Comparison of ENCODE assay signal across 13 cellular contexts in genomic region chr3:12884104-12884742, GRCh38. TPM values are rescaled to one million over a fixed set of nuclear protein-coding genes. Genes with fewer than 3 reads are reported as not detected.
A peak's percentile ranks its signal among the peaks of the same experiment; 100 is the strongest.
DNase-seq lines count a peak whose midpoint lies in the region; ATAC-seq and TF ChIP-seq lines count a peak whose summit lies in the region.
"Had no signal": no experiment of that assay in that cellular context is flagged by ENCODE, and none has a peak within 500 bp of the region (broad histone marks: within the 10 kb centered on the region; RNA-seq: fewer than 3 reads in every experiment).

No MANE protein-coding gene starts in this region.

- H3K27me3 ChIP-seq in heart left ventricle (peaks cover 0 to 7% (median 0%) of the 10 kb centered on the region in 9 donors), psoas muscle (ENCODE audit: insufficient read depth in 3 of 3, low read length in 2 of 3) (no peaks in the 10 kb centered on the region)

- WGBS in heart left ventricle, 4 donors = 50 to 68% (median 62%) methylated on average over 17 to 18 of the region's 18 CpGs
- 39 to 51% (median 40%) methylated on average over 18 of the region's 18 CpGs for WGBS in psoas muscle, 3 donors

- peaks cover 4% of the 10 kb centered on the region for H3K9me3 Mint-ChIP-seq in WTC11
- no peaks in the 10 kb centered on the region for H3K9me3 Mint-ChIP-seq in activated naive CD4-positive, alpha-beta T cell treated with anti-CD3 and anti-CD28 coated beads, Interleukin-2, amount 50 U/mL, for 72 hours

- CTCF ChIA-PET in WTC11 (lab: Charles Lee) = interaction anchor here (0.6 to 2.2 kb wide), 6 partner anchors 8 to 525 kb away, joined by 3 to 8 read pairs (median 3); partner anchors contain the start of gene RPL32

- ATAC-seq in WTC11 (peak; percentile 58), heart left ventricle (peak; percentile 82 to 95 (median 89)), psoas muscle (peak; percentile 78 to 90 (median 86)), HG03439 (IDR thresholded peaks at IDR 0.05; ENCODE audit: unreplicated experiment) (no peak), SK-N-SH treated with all-trans-retinoic acid at 6 μM for 48 hours (no peak), GM19395 (IDR thresholded peaks at IDR 0.05; ENCODE audit: unreplicated experiment) (no peak)
- ATAC-seq in activated naive CD4-positive, alpha-beta T cell treated with anti-CD3 and anti-CD28 coated beads, Interleukin-2, amount 50 U/mL, for 72 hours = no peak

- TF ChIP-seq CTCF in WTC11 (IDR thresholded peaks at IDR 0.05) = no peak
- TF ChIP-seq CTCF in heart left ventricle (IDR thresholded peaks at IDR 0.05) = no peak
- TF ChIP-seq CTCF in psoas muscle (IDR thresholded peaks at IDR 0.05) = no peak

- H3K4me1 Mint-ChIP-seq in WTC11 = peaks cover 6% of the 10 kb centered on the region

- no peak for TF ChIP-seq POLR2A in heart left ventricle (IDR thresholded peaks at IDR 0.05)

- DNase-seq in C1 segment of cervical spinal cord (lab: John Stamatoyannopoulos, UW) (peak in 11 of 14 donors; percentile 35 to 74 (median 44)), WTC11 (ENCODE audit: low spot score) (no peak), heart left ventricle (peak in 4 of 5 donors; percentile 57 to 71 (median 64)), psoas muscle (peak; percentile 35 to 82)
- no peak for DNase-seq in activated naive CD4-positive, alpha-beta T cell treated with anti-CD3 and anti-CD28 coated beads, Interleukin-2, amount 50 U/mL, for 72 hours (ENCODE audit: low spot score in 2 of 2)
- DNase-seq: activated naive CD4-positive, alpha-beta T cell treated with Interleukin-2 at 50 U/mL for 16 hours; AML-193; GF-D8; NCI-H1930 had no signal

- peaks cover 0 to 11% (median 0%) of the 10 kb centered on the region in 12 donors for H3K4me1 ChIP-seq in heart left ventricle
- H3K4me1 ChIP-seq in psoas muscle = peaks cover 33% of the 10 kb centered on the region
- H3K4me1 ChIP-seq: SJSA1 had no signal

- intact Hi-C loops in heart left ventricle (cut with DNase I) (no loop called here), psoas muscle (cut with DNase I) (no loop called here)

- peak overlapping the region in 8 of 12 donors; percentile 28 to 59 (median 41) for H3K27ac ChIP-seq in heart left ventricle
- peak overlapping the region; percentile 60 for H3K27ac ChIP-seq in psoas muscle
- H3K27ac ChIP-seq: SJSA1 had no signal

- H3K27me3 Mint-ChIP-seq in WTC11 (ENCODE audit: low read depth) = peaks cover 50% of the 10 kb centered on the region

- H3K36me3 ChIP-seq in heart left ventricle = no peaks in the 10 kb centered on the region
- no peaks in the 10 kb centered on the region for H3K36me3 ChIP-seq in psoas muscle (ENCODE audit: insufficient read depth in 1 of 2, low read depth in 1 of 2)
- H3K36me3 ChIP-seq: SJSA1 had no signal

- H3K4me3 ChIP-seq in heart left ventricle = no peak overlapping the region
- peak overlapping the region; percentile 11 for H3K4me3 ChIP-seq in psoas muscle
- H3K4me3 ChIP-seq: SJSA1 had no signal

- no peaks in the 10 kb centered on the region for H3K9me3 ChIP-seq in heart left ventricle
- H3K9me3 ChIP-seq in psoas muscle = no peaks in the 10 kb centered on the region
- H3K9me3 ChIP-seq: SJSA1 had no signal

- POLR2A ChIA-PET in WTC11 (lab: Charles Lee) = no interaction called here

- H3K36me3 Mint-ChIP-seq in WTC11 = no peaks in the 10 kb centered on the region
- H3K36me3 Mint-ChIP-seq in activated naive CD4-positive, alpha-beta T cell treated with anti-CD3 and anti-CD28 coated beads, Interleukin-2, amount 50 U/mL, for 72 hours = no peaks in the 10 kb centered on the region

- H3K4me3 Mint-ChIP-seq in WTC11 = no peak overlapping the region

- H3K27ac Mint-ChIP-seq in WTC11 = no peak overlapping the region
- no peak overlapping the region for H3K27ac Mint-ChIP-seq in activated naive CD4-positive, alpha-beta T cell treated with anti-CD3 and anti-CD28 coated beads, Interleukin-2, amount 50 U/mL, for 72 hours

TF ChIP-seq in WTC11, 78 proteins besides CTCF, POLR2A, EP300 and RAD21:
- no peak for TF ChIP-seq ETV6 (CRISPR knock-in tag; IDR thresholded peaks at IDR 0.05)
- TF ChIP-seq MAX (CRISPR knock-in tag; IDR thresholded peaks at IDR 0.05) = peak; percentile 60; the same call in 1 of the 2 replicates
- TF ChIP-seq USF1 (CRISPR knock-in tag; IDR thresholded peaks at IDR 0.05) = no peak

TF ChIP-seq in SK-N-SH treated with all-trans-retinoic acid at 6 μM for 48 hours, 23 proteins besides CTCF, POLR2A, EP300 and RAD21:
- no peak for TF ChIP-seq ZFP3 (CRISPR knock-in tag; IDR thresholded peaks at IDR 0.05)
- TF ChIP-seq TOX (CRISPR knock-in tag; IDR thresholded peaks at IDR 0.05; ENCODE audit: borderline replicate concordance) = no peak
- no peak for TF ChIP-seq ZNF70 (CRISPR knock-in tag; IDR thresholded peaks at IDR 0.05)
- TF ChIP-seq ZNF8 (CRISPR knock-in tag; IDR thresholded peaks at IDR 0.05) = no peak
- TF ChIP-seq TCF4 (CRISPR knock-in tag; IDR thresholded peaks at IDR 0.05; ENCODE audit: borderline replicate concordance) = no peak
- TF ChIP-seq SNAI2 (CRISPR knock-in tag; IDR thresholded peaks at IDR 0.05) = no peak
- TF ChIP-seq CSRNP3 (CRISPR knock-in tag; IDR thresholded peaks at IDR 0.05) = no peak

RNA-seq across cellular contexts. Expression of gene RPL32, which starts 42.9 kb away (rescaled TPM):
- 1,643 to 1,831 TPM (median 1,818 TPM) in 3 replicates for total RNA-seq in WTC11 (2021)
- total RNA-seq in heart left ventricle = 1,000 to 10,000 TPM in 3 of 9 donors, 100 to 1,000 TPM in 6; 377 to 1,128 (median 947) TPM
- polyA plus RNA-seq in heart left ventricle = 1,000 to 10,000 TPM; 1,409 to 1,620 TPM
- 1,000 to 10,000 TPM; 1,418 to 1,919 (median 1,477) TPM for total RNA-seq in psoas muscle
- 1,000 to 10,000 TPM; 2,325 to 2,939 (median 2,347) TPM for polyA plus RNA-seq in psoas muscle
- total RNA-seq in activated naive CD4-positive, alpha-beta T cell treated with anti-CD3 and anti-CD28 coated beads, Interleukin-2, amount 50 U/mL, for 72 hours = 1,000 to 10,000 TPM; 2,520 to 2,880 TPM

Comparison
In these comparisons a context has a peak if more than half of its experiments do, and no peak if none do; other contexts are left out.
1. DNase-seq: peak in C1 segment of cervical spinal cord (11 of 14), heart left ventricle (4 of 5) and psoas muscle (2 of 2); none in WTC11 (single experiment) and activated naive CD4-positive, alpha-beta T cell treated with anti-CD3 and anti-CD28 coated beads, Interleukin-2, amount 50 U/mL, for 72 hours (0 of 2).
2. ATAC-seq: peak in WTC11 (single experiment), heart left ventricle (4 of 4) and psoas muscle (4 of 4); none in HG03439 (single experiment), activated naive CD4-positive, alpha-beta T cell treated with anti-CD3 and anti-CD28 coated beads, Interleukin-2, amount 50 U/mL, for 72 hours (0 of 2), SK-N-SH treated with all-trans-retinoic acid at 6 μM for 48 hours (single experiment) and GM19395 (single experiment).